Comparison of ENCODE assay signal across 17 cellular contexts in the genomic region with DNA sequence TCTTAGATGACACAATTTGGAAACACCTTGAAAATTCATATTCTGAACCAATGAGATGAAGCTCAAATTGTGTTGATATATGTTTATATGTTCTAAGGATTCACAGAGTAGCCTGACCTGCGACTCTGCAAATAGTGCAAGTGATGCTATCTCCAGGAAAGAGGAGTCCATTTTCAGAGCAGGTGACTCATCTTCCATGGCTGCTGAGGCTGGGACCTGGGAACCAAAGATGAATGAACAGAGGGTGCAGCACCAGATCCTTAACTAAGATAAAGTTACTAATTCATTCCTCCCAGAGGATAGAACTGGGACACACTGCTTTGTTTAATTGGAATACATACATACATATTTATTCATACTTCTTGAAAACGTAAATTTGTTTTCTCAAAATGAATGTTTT.
DNase-seq lines count a peak whose midpoint lies in the region; ATAC-seq and TF ChIP-seq lines count a peak whose summit lies in the region.
"Had no signal": no experiment of that assay in that cellular context is flagged by ENCODE, and none has a peak within 500 bp of the region (broad histone marks: within the 10 kb centered on the region; RNA-seq: fewer than 3 reads in every experiment).

No MANE protein-coding gene starts in this region.

- intact Hi-C loops in HCT116 (cut with micrococcal nuclease) = no loop called here

- no peaks in the 10 kb centered on the region for H3K79me2 ChIP-seq in HCT116 (ENCODE audit: insufficient read depth, low read length)
- H3K79me2 ChIP-seq in SK-N-SH (ENCODE audit: insufficient read depth) = no peaks in the 10 kb centered on the region

- H3K4me3 ChIP-seq in HCT116 (replicated peaks in 1 of 2; ENCODE audit: low read depth in 1 of 2, low read length in 2 of 2) (no peak overlapping the region; a peak in 1 of 4 replicates), SK-N-SH (ENCODE audit: low read depth in 2 of 2, low read length in 1 of 2) (no peak overlapping the region)

- H3K27ac ChIP-seq in HCT116 (ENCODE audit: low read depth, low read length) (no peak overlapping the region), SK-N-SH (ENCODE audit: low read depth in 2 of 2, low read length in 1 of 2) (peak overlapping the region; percentile 19 to 60; a peak in 3 of 4 replicates)

- H3K9me3 ChIP-seq in HCT116 (ENCODE audit: control insufficient read depth in 1 of 2, insufficient read depth in 1 of 2, low read depth in 1 of 2, low read length in 2 of 2) (no peaks in the 10 kb centered on the region), SK-N-SH (no peaks in the 10 kb centered on the region)

- peaks cover 28% of the 10 kb centered on the region for H3F3A ChIP-seq in SK-N-SH (replicated peaks; ENCODE audit: insufficient read depth)

- no TSS peak for BruUV-seq in HCT116 (replicated peaks; lab: Mats Ljungman, UMichigan)

- H3K36me3 ChIP-seq in HCT116 (ENCODE audit: control insufficient read depth in 1 of 2, insufficient read depth in 2 of 2, low read length in 2 of 2) = no peaks in the 10 kb centered on the region
- H3K36me3 ChIP-seq in SK-N-SH (replicated peaks in 1 of 2; ENCODE audit: control insufficient read depth in 1 of 2, insufficient read depth in 2 of 2, low read length in 1 of 2) = no peaks in the 10 kb centered on the region

- TF ChIP-seq RAD21 in HCT116 (IDR thresholded peaks at IDR 0.05; ENCODE audit: low read depth) (no peak), SK-N-SH (IDR thresholded peaks at IDR 0.05; ENCODE audit: low read length) (no peak)

- H3K9me2 ChIP-seq in HCT116 (ENCODE audit: insufficient read depth) (no peaks in the 10 kb centered on the region), SK-N-SH (no peaks in the 10 kb centered on the region)

- H3K27me3 ChIP-seq in HCT116 (ENCODE audit: insufficient read depth, low read length) = no peaks in the 10 kb centered on the region
- no peaks in the 10 kb centered on the region for H3K27me3 ChIP-seq in SK-N-SH (ENCODE audit: insufficient read depth)

- POLR2A ChIA-PET in HCT116 (lab: Charles Lee) = no interaction called here
- POLR2A ChIA-PET in SK-N-SH (lab: Yijun Ruan, JAX) = no interaction called here

- no peak overlapping the region for H3K9ac ChIP-seq in HCT116 (ENCODE audit: low read length)
- no peak overlapping the region for H3K9ac ChIP-seq in SK-N-SH

- ATAC-seq in HCT116 = peak; percentile 53; the same call in 1 of the 2 replicates
- no peak for ATAC-seq in GM18517 (IDR thresholded peaks at IDR 0.05; ENCODE audit: unreplicated experiment)
- ATAC-seq: T-helper 17 cell had no signal

- TF ChIP-seq EP300 in SK-N-SH (IDR thresholded peaks at IDR 0.05; ENCODE audit: borderline replicate concordance in 1 of 2, low read depth in 1 of 2, low read length in 1 of 2) = peak in 1 of 2 experiments; percentile 88; a peak in 1 of 4 replicates

- H3K4me2 ChIP-seq in HCT116 (ENCODE audit: low read length) (peak overlapping the region; percentile 67), SK-N-SH (no peak overlapping the region)

- WGBS in SK-N-SH (ENCODE audit: low lambda C conversion rate) = 13% methylated on average over 2 of the region's 2 CpGs

- RAD21 ChIA-PET in HCT116 (lab: Charles Lee; ENCODE audit: low non-redundant PET in 1 of 2, low total read pairs in 2 of 2, uncharacterized antibody in 2 of 2, unreplicated experiment in 2 of 2) = no interaction called here

- H2AFZ ChIP-seq in HCT116 (ENCODE audit: low read depth, low read length, poor library complexity, severe bottlenecking) (peak overlapping the region; percentile 63), SK-N-SH (ENCODE audit: low read depth) (peak overlapping the region; percentile 49; the same call in 1 of the 2 replicates)

- CTCF ChIA-PET in HCT116 (lab: Charles Lee) (no interaction called here), SK-N-SH (lab: Yijun Ruan, JAX) (interaction anchor here (0.6 to 1.5 kb wide), 5 partner anchors 9 to 298 kb away, joined by 3 to 4 read pairs (median 3); no protein-coding TSS in a partner anchor)

- TF ChIP-seq CTCF in HCT116 (IDR thresholded peaks at IDR 0.05 in 2 of 3, conservative IDR thresholded peaks at IDR 0.05 in 1 of 3; ENCODE audit: borderline replicate concordance in 1 of 3, insufficient read depth in 1 of 3, low read depth in 2 of 3, low read length in 2 of 3) (no peak), SK-N-SH (IDR thresholded peaks at IDR 0.05) (no peak)

- H4K20me1 ChIP-seq in HCT116 (ENCODE audit: insufficient read depth) (no peaks in the 10 kb centered on the region), SK-N-SH (ENCODE audit: insufficient read depth) (no peaks in the 10 kb centered on the region)

- DNase-seq in COLO668 (lab: John Stamatoyannopoulos, UW; ENCODE audit: unreplicated experiment) (peak; percentile 38), HCT116 (ENCODE audit: low read depth, low spot score) (peak; percentile 13), SK-N-SH (peak; percentile 24), iris pigment epithelial cell (ENCODE audit: low read depth) (peak; percentile 59), putamen (ENCODE audit: low spot score) (no peak)
- DNase-seq in stimulated activated CD4-positive, alpha-beta T cell treated with anti-CD3 and anti-CD28 coated beads, Interleukin-1b, Interleukin-23, amount 100 ng/mL, for 48 hours = no peak
- DNase-seq in stimulated activated CD4-positive, alpha-beta T cell treated with anti-CD3 and anti-CD28 coated beads, Interleukin-2, amount 100 ng/mL, for 24 hours = no peak
- DNase-seq: activated CD4-positive, alpha-beta T cell treated with anti-CD3 and anti-CD28 coated beads for 1 hour; caudate nucleus; DMS153; NCI-H1092 treated with DMSO at 0.1 percent for 48 hours; NCI-H510A; posterior cingulate gyrus; stimulated activated CD4-positive, alpha-beta T cell treated with anti-CD3 and anti-CD28 coated beads, Interleukin-15, amount 100 ng/mL, for 24 hours; substantia nigra; T-helper 17 cell had no signal

- TF ChIP-seq POLR2A in HCT116 (IDR thresholded peaks at IDR 0.05; ENCODE audit: borderline replicate concordance, extremely low read depth, insufficient read depth, insufficient read length) = no peak

- H3K4me1 ChIP-seq in HCT116 (ENCODE audit: control insufficient read depth in 1 of 2, insufficient read depth in 2 of 2, low read length in 2 of 2) (peaks cover 23 to 56% of the 10 kb centered on the region in 2 experiments), SK-N-SH (ENCODE audit: control insufficient read depth in 1 of 2, insufficient read depth in 2 of 2, low read depth in 1 of 2, low read length in 1 of 2) (peaks cover 0 to 3% of the 10 kb centered on the region in 2 experiments; a peak in 3 of 4 replicates)

TF ChIP-seq in HCT116, 20 proteins besides CTCF, POLR2A, EP300 and RAD21 (continues in another document):
- TF ChIP-seq YY1 (IDR thresholded peaks at IDR 0.05; ENCODE audit: extremely low read depth, insufficient replicate concordance, low read depth, low read length) (peak; percentile 79), CEBPB (IDR thresholded peaks at IDR 0.05; ENCODE audit: low read depth) (no peak), REST (IDR thresholded peaks at IDR 0.05; ENCODE audit: low read depth) (no peak)

TF ChIP-seq in SK-N-SH, 30 proteins besides CTCF, POLR2A, EP300 and RAD21 (continues in another document):
- TF ChIP-seq RFX5 (IDR thresholded peaks at IDR 0.05; ENCODE audit: low read length) = no peak
- no peak; the same call in 1 of the 2 replicates for TF ChIP-seq RCOR1 (IDR thresholded peaks at IDR 0.05; ENCODE audit: low read length)
- no peak; the same call in 1 of the 2 replicates for TF ChIP-seq RXRA (IDR thresholded peaks at IDR 0.05; ENCODE audit: borderline replicate concordance, low read depth)
- TF ChIP-seq FOXM1 (IDR thresholded peaks at IDR 0.05; ENCODE audit: low read depth) = 0 out of 2 replicates have a peak, but pooled peaks have one; percentile 20
- TF ChIP-seq TEAD4 (IDR thresholded peaks at IDR 0.05; ENCODE audit: borderline replicate concordance, insufficient read depth) = peak; percentile 60; the same call in 1 of the 2 replicates
- TF ChIP-seq SIN3A (IDR thresholded peaks at IDR 0.05; ENCODE audit: borderline replicate concordance, low read depth, low read length) = no peak
- TF ChIP-seq CHD2 (IDR thresholded peaks at IDR 0.05; ENCODE audit: low read length, partially characterized antibody) = no peak
- peak; percentile 33; the same call in 1 of the 2 replicates for TF ChIP-seq ELF1 (IDR thresholded peaks at IDR 0.05)
- TF ChIP-seq MEF2A (IDR thresholded peaks at IDR 0.05; ENCODE audit: borderline replicate concordance, low read depth) = peak; percentile 50; the same call in 1 of the 2 replicates
- TF ChIP-seq SMC3 (IDR thresholded peaks at IDR 0.05; ENCODE audit: low read depth, low read length) = no peak
- TF ChIP-seq JUND (IDR thresholded peaks at IDR 0.05) = peak; percentile 97
- TF ChIP-seq POLR2AphosphoS5 (IDR thresholded peaks at IDR 0.05; ENCODE audit: low read depth, low read length) = peak; percentile 54; the same call in 1 of the 2 replicates
- TF ChIP-seq, protein P1, sequence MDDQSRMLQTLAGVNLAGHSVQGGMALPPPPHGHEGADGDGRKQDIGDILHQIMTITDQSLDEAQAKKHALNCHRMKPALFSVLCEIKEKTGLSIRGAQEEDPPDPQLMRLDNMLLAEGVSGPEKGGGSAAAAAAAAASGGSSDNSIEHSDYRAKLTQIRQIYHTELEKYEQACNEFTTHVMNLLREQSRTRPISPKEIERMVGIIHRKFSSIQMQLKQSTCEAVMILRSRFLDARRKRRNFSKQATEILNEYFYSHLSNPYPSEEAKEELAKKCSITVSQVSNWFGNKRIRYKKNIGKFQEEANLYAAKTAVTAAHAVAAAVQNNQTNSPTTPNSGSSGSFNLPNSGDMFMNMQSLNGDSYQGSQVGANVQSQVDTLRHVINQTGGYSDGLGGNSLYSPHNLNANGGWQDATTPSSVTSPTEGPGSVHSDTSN (IDR thresholded peaks at IDR 0.05) = peak; percentile 84
- TF ChIP-seq ZBTB33 (IDR thresholded peaks at IDR 0.05; ENCODE audit: borderline replicate concordance, low read depth) = 0 out of 2 replicates have a peak, but pooled peaks have one; percentile 71
- TF ChIP-seq NRF1 (IDR thresholded peaks at IDR 0.05; ENCODE audit: low read depth, low read length) = no peak

Comparison
In these comparisons a context has a peak if more than half of its experiments do, and no peak if none do; other contexts are left out.
1. DNase-seq: peak in COLO668 (single experiment), HCT116 (single experiment), SK-N-SH (single experiment) and iris pigment epithelial cell (single experiment); none in putamen (single experiment), stimulated activated CD4-positive, alpha-beta T cell treated with anti-CD3 and anti-CD28 coated beads, Interleukin-1b, Interleukin-23, amount 100 ng/mL, for 48 hours (single experiment) and stimulated activated CD4-positive, alpha-beta T cell treated with anti-CD3 and anti-CD28 coated beads, Interleukin-2, amount 100 ng/mL, for 24 hours (0 of 2).